In genomic region chr14:75088566-75089373, GRCh38 we compare ENCODE assay signal across 8 cellular contexts. TPM values are rescaled to one million over a fixed set of nuclear protein-coding genes. Genes with fewer than 3 reads are reported as not detected.
DNase-seq lines count a peak whose midpoint lies in the region; ATAC-seq and TF ChIP-seq lines count a peak whose summit lies in the region.

No MANE protein-coding gene starts in this region.

- TF ChIP-seq CTCF in BE2C (IDR thresholded peaks at IDR 0.05; ENCODE audit: low read depth, low read length): peak; percentile 92
- peak; percentile 28 for TF ChIP-seq CTCF in GM20000 (IDR thresholded peaks at IDR 0.05; ENCODE audit: extremely low read depth, missing control alignments)
- TF ChIP-seq CTCF in neutrophil (IDR thresholded peaks at IDR 0.05): peak; percentile 45

- H3K9me3 ChIP-seq in BE2C (no peaks in the 10 kb centered on the region), neutrophil (no peaks in the 10 kb centered on the region)

- no peak overlapping the region for H3K27ac ChIP-seq in neutrophil

- H3K4me1 ChIP-seq in BE2C: no peaks in the 10 kb centered on the region
- no peaks in the 10 kb centered on the region for H3K4me1 ChIP-seq in neutrophil (ENCODE audit: control insufficient read depth in 1 of 2, insufficient read depth in 1 of 2, low read depth in 1 of 2, low read length in 1 of 2)

- ATAC-seq in HG03457 (IDR thresholded peaks at IDR 0.05; ENCODE audit: unreplicated experiment): no peak
- no peak for ATAC-seq in GM21515 (IDR thresholded peaks at IDR 0.05; ENCODE audit: unreplicated experiment)

- no peak overlapping the region for H3K4me3 ChIP-seq in BE2C (ENCODE audit: low read depth, low read length)
- no peak overlapping the region for H3K4me3 ChIP-seq in neutrophil (ENCODE audit: low read depth in 1 of 2, low read length in 1 of 2)

- H3K27me3 ChIP-seq in BE2C: no peaks in the 10 kb centered on the region
- no peaks in the 10 kb centered on the region for H3K27me3 ChIP-seq in neutrophil

- H3K36me3 ChIP-seq in BE2C (peaks cover 54% of the 10 kb centered on the region), neutrophil (peaks cover 98% of the 10 kb centered on the region)

- DNase-seq in BE2C (peak; percentile 72), GM20000 (ENCODE audit: low spot score) (peak; percentile 45), NCI-H345 treated with DMSO at 0.1 percent for 48 hours (lab: John Stamatoyannopoulos, UW; ENCODE audit: unreplicated experiment) (peak; percentile 28), fibroblast of the conjunctiva (ENCODE audit: low read depth) (peak; percentile 51)
- DNase-seq in activated CD4-positive, alpha-beta T cell treated with anti-CD3 and anti-CD28 coated beads, Interleukin-2, amount 50 U/mL, for 1 hour: peak; percentile 23

RNA-seq across cellular contexts. Expression of gene ZC2HC1C, which starts 19.3 kb away (rescaled TPM):
- 1.3 TPM for polyA plus RNA-seq in BE2C (2012; ENCODE audit: insufficient read depth, insufficient read length, low read depth)

RNA-seq across cellular contexts. Expression of gene ACYP1, which starts 24.9 kb away (rescaled TPM):
- 15.4 TPM for polyA plus RNA-seq in BE2C (2012; ENCODE audit: insufficient read depth, insufficient read length, low read depth)

RNA-seq across cellular contexts. Expression of gene MLH3, which starts 37.5 kb away (rescaled TPM):
- 25.5 TPM for polyA plus RNA-seq in BE2C (2012; ENCODE audit: insufficient read depth, insufficient read length, low read depth)

RNA-seq across cellular contexts. Expression of gene NEK9, which starts 38.1 kb away (rescaled TPM):
- polyA plus RNA-seq in BE2C (2012; ENCODE audit: insufficient read depth, insufficient read length, low read depth): 74.0 TPM

Comparison
In these comparisons a context has a peak if more than half of its experiments do, and no peak if none do; other contexts are left out.
1. CTCF ChIP-seq: peak in every context shown above with its lines; median percentile 92 in BE2C; 45 in neutrophil; 28 in GM20000.